18 cellular contexts compared by ENCODE assay signal in the genomic region with DNA sequence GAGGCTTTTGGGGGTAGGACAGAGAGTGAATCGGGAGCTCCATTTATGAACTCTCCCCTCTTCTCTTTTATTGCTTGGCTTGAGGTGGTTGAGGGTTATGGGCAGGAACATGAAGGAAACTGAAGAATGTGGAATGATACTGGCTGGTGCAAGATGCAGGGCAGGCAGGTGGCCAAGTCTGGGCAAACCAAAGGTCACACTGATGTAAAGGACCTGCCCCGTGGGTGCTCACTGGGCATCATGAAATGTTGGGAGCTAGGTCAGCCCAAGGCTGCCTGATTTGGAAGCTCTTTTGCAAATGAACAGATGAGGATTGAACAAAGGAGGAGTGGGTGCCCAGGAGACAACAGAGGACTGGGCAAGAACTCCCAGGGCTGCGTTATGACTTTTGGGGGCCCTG.
"Had no signal": no experiment of that assay in that cellular context is flagged by ENCODE, and none has a peak within 500 bp of the region (broad histone marks: within the 10 kb centered on the region; RNA-seq: fewer than 3 reads in every experiment).

No MANE protein-coding gene starts in this region.

- H3K9me3 Mint-ChIP-seq: activated CD4-positive, alpha-beta memory T cell treated with anti-CD3 and anti-CD28 coated beads for 36 hours; activated CD4-positive, alpha-beta T cell treated with anti-CD3 and anti-CD28 coated beads, Interleukin-2, amount 10 ng/mL, durations not matched to agents 7 days and 5 days; activated naive CD4-positive, alpha-beta T cell treated with anti-CD3 and anti-CD28 coated beads, Interleukin-2, amount 50 U/mL, for 72 hours; activated naive CD8-positive, alpha-beta T cell treated with anti-CD3 and anti-CD28 coated beads, Interleukin-2, amount 50 U/mL, for 24 hours; activated T-cell treated with anti-CD3 and anti-CD28 coated beads, Interleukin-2, amount 50 U/mL, for 4 hours had no signal

- H3K36me3 Mint-ChIP-seq: activated CD4-positive, alpha-beta memory T cell treated with anti-CD3 and anti-CD28 coated beads for 36 hours; activated naive CD4-positive, alpha-beta T cell treated with anti-CD3 and anti-CD28 coated beads, Interleukin-2, amount 50 U/mL, for 72 hours had no signal

- H3K9me2 ChIP-seq: SK-N-SH had no signal

- H3K27ac ChIP-seq: ascending aorta, body of pancreas, VCaP had no signal

- H3K9ac ChIP-seq: SK-N-SH had no signal

- H3K27me3 ChIP-seq: ascending aorta, body of pancreas had no signal

- H3K4me3 Mint-ChIP-seq: activated CD4-positive, alpha-beta memory T cell treated with anti-CD3 and anti-CD28 coated beads for 36 hours; activated CD4-positive, alpha-beta T cell treated with anti-CD3 and anti-CD28 coated beads, Interleukin-2, amount 10 ng/mL, durations not matched to agents 7 days and 5 days; activated naive CD8-positive, alpha-beta T cell treated with anti-CD3 and anti-CD28 coated beads, Interleukin-2, amount 50 U/mL, for 24 hours; activated T-cell treated with anti-CD3 and anti-CD28 coated beads, Interleukin-2, amount 50 U/mL, for 4 hours had no signal

- H3K4me3 ChIP-seq: ascending aorta, body of pancreas had no signal

- DNase-seq: activated CD4-positive, alpha-beta memory T cell treated with anti-CD3 and anti-CD28 coated beads for 36 hours; activated CD4-positive, alpha-beta T cell treated with anti-CD3 and anti-CD28 coated beads, Interleukin-2, amount 10 ng/mL, durations not matched to agents 7 days and 5 days; activated CD4-positive, CD25-positive, alpha-beta regulatory T cell; activated CD8-positive, alpha-beta memory T cell treated with anti-CD3 and anti-CD28 coated beads for 24 hours; activated effector memory CD4-positive, alpha-beta T cell treated with anti-CD3 and anti-CD28 coated beads, Interleukin-2, amount 50 U/mL, for 16 hours; activated naive CD4-positive, alpha-beta T cell treated with Interleukin-2 at 50 U/mL for 16 hours; activated naive CD8-positive, alpha-beta T cell treated with anti-CD3 and anti-CD28 coated beads, Interleukin-2, amount 50 U/mL, for 24 hours; activated T-cell treated with anti-CD3 and anti-CD28 coated beads, Interleukin-2, amount 50 U/mL, for 4 hours; amniotic stem cell; NCI-H1105; NCI-H1436; NCI-H1694 treated with DMSO at 0.1 percent for 48 hours; SK-N-SH; T-helper 1 cell had no signal

- H3K4me1 Mint-ChIP-seq: activated CD4-positive, alpha-beta T cell treated with anti-CD3 and anti-CD28 coated beads, Interleukin-2, amount 10 ng/mL, durations not matched to agents 7 days and 5 days; activated naive CD8-positive, alpha-beta T cell treated with anti-CD3 and anti-CD28 coated beads, Interleukin-2, amount 50 U/mL, for 24 hours had no signal

- ATAC-seq: activated naive CD4-positive, alpha-beta T cell treated with anti-CD3 and anti-CD28 coated beads, Interleukin-2, amount 50 U/mL, for 72 hours; activated naive CD8-positive, alpha-beta T cell treated with anti-CD3 and anti-CD28 coated beads, Interleukin-2, amount 50 U/mL, for 24 hours; activated T-cell treated with anti-CD3 and anti-CD28 coated beads, Interleukin-2, amount 50 U/mL, for 4 hours; body of pancreas had no signal

- H3K36me3 ChIP-seq: ascending aorta had no signal

- H3K9me3 ChIP-seq: ascending aorta, body of pancreas, SK-N-SH had no signal

- H3K4me1 ChIP-seq: ascending aorta had no signal

- H3K4me2 ChIP-seq: SK-N-SH had no signal

- H3K27ac Mint-ChIP-seq: activated CD4-positive, alpha-beta memory T cell treated with anti-CD3 and anti-CD28 coated beads for 36 hours; activated CD4-positive, alpha-beta T cell treated with anti-CD3 and anti-CD28 coated beads, Interleukin-2, amount 10 ng/mL, durations not matched to agents 7 days and 5 days; activated naive CD4-positive, alpha-beta T cell treated with anti-CD3 and anti-CD28 coated beads, Interleukin-2, amount 50 U/mL, for 72 hours; activated naive CD8-positive, alpha-beta T cell treated with anti-CD3 and anti-CD28 coated beads, Interleukin-2, amount 50 U/mL, for 24 hours had no signal
